ENCODE assay signal across 1 cellular context in the genomic region with DNA sequence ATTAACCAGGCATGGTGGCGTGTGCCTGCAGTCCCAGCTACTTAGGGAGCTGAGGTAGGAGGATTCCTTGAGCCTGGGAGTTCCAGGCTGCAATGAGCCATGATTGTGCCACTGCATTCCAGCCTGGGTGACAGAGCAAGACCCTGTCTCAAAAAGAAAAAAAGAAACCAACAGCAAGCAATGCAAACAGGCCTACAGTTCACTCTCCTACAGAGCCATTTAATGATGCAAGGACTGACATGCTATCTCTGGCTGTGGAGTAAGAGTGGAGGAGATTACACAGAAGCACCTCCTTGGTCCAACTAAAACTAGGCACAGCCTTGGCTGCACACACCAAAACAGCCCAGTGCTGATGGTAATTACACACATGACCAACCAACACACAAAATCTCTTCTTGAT.
TF ChIP-seq lines count a peak whose summit lies in the region.

No MANE protein-coding gene starts in this region.

TF ChIP-seq in HEK293, 187 proteins besides CTCF, POLR2A, EP300 and RAD21 (continued from another document and continues in another):
- no peak for TF ChIP-seq PRDM2 (tag by site-specific recombination; IDR thresholded peaks at IDR 0.05; ENCODE audit: borderline replicate concordance)
- TF ChIP-seq, protein P1, sequence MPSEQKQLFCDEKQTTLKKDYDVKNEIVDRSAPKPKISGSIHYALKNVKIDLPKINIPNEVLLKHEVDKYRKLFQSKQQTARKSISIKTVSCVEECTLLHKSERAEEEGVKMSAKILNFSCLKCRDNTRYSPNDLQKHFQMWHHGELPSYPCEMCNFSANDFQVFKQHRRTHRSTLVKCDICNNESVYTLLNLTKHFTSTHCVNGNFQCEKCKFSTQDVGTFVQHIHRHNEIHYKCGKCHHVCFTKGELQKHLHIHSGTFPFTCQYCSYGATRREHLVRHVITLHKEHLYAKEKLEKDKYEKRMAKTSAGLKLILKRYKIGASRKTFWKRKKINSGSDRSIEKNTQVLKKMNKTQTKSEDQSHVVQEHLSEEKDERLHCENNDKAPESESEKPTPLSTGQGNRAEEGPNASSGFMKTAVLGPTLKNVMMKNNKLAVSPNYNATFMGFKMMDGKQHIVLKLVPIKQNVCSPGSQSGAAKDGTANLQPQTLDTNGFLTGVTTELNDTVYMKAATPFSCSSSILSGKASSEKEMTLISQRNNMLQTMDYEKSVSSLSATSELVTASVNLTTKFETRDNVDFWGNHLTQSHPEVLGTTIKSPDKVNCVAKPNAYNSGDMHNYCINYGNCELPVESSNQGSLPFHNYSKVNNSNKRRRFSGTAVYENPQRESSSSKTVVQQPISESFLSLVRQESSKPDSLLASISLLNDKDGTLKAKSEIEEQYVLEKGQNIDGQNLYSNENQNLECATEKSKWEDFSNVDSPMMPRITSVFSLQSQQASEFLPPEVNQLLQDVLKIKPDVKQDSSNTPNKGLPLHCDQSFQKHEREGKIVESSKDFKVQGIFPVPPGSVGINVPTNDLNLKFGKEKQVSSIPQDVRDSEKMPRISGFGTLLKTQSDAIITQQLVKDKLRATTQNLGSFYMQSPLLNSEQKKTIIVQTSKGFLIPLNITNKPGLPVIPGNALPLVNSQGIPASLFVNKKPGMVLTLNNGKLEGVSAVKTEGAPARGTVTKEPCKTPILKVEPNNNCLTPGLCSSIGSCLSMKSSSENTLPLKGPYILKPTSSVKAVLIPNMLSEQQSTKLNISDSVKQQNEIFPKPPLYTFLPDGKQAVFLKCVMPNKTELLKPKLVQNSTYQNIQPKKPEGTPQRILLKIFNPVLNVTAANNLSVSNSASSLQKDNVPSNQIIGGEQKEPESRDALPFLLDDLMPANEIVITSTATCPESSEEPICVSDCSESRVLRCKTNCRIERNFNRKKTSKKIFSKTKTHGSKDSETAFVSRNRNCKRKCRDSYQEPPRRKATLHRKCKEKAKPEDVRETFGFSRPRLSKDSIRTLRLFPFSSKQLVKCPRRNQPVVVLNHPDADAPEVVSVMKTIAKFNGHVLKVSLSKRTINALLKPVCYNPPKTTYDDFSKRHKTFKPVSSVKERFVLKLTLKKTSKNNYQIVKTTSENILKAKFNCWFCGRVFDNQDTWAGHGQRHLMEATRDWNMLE (tag by site-specific recombination; conservative IDR thresholded peaks at IDR 0.05; ENCODE audit: low read depth): no peak
- TF ChIP-seq, protein P2, sequence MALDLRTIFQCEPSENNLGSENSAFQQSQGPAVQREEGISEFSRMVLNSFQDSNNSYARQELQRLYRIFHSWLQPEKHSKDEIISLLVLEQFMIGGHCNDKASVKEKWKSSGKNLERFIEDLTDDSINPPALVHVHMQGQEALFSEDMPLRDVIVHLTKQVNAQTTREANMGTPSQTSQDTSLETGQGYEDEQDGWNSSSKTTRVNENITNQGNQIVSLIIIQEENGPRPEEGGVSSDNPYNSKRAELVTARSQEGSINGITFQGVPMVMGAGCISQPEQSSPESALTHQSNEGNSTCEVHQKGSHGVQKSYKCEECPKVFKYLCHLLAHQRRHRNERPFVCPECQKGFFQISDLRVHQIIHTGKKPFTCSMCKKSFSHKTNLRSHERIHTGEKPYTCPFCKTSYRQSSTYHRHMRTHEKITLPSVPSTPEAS (tag by site-specific recombination; IDR thresholded peaks at IDR 0.05): 0 out of 2 replicates have a peak, but pooled peaks have one; percentile 5
- no peak for TF ChIP-seq BCL11B (tag by site-specific recombination; IDR thresholded peaks at IDR 0.05; ENCODE audit: low read depth)
- TF ChIP-seq MEIS1 (CRISPR knock-in tag; IDR thresholded peaks at IDR 0.05; ENCODE audit: borderline replicate concordance): no peak
- 0 out of 2 replicates have a peak, but pooled peaks have one; percentile 8 for TF ChIP-seq IKZF3 (tag by site-specific recombination; IDR thresholded peaks at IDR 0.05)
- TF ChIP-seq ZNF558 (tag by site-specific recombination; IDR thresholded peaks at IDR 0.05): no peak
- TF ChIP-seq ZNF302 (tag by site-specific recombination; IDR thresholded peaks at IDR 0.05; ENCODE audit: low read depth): no peak
- no peak for TF ChIP-seq ZFP69B (tag by site-specific recombination; IDR thresholded peaks at IDR 0.05)
- TF ChIP-seq ZNF692 (tag by site-specific recombination; IDR thresholded peaks at IDR 0.05): peak; percentile 43
- no peak for TF ChIP-seq ZSCAN30 (tag by site-specific recombination; IDR thresholded peaks at IDR 0.05)
- TF ChIP-seq ZNF621 (tag by site-specific recombination; IDR thresholded peaks at IDR 0.05): no peak
- TF ChIP-seq ZNF121 (tag by site-specific recombination; IDR thresholded peaks at IDR 0.05): no peak
- TF ChIP-seq ZNF600 (tag by site-specific recombination; IDR thresholded peaks at IDR 0.05): peak; percentile 81
- TF ChIP-seq ZNF292 (tag by site-specific recombination; IDR thresholded peaks at IDR 0.05; ENCODE audit: borderline replicate concordance, low read depth): no peak
- TF ChIP-seq ATF2 (tag by site-specific recombination; IDR thresholded peaks at IDR 0.05; ENCODE audit: low read depth): no peak
- TF ChIP-seq ZNF140 (tag by site-specific recombination; IDR thresholded peaks at IDR 0.05): no peak
- TF ChIP-seq, protein P3, sequence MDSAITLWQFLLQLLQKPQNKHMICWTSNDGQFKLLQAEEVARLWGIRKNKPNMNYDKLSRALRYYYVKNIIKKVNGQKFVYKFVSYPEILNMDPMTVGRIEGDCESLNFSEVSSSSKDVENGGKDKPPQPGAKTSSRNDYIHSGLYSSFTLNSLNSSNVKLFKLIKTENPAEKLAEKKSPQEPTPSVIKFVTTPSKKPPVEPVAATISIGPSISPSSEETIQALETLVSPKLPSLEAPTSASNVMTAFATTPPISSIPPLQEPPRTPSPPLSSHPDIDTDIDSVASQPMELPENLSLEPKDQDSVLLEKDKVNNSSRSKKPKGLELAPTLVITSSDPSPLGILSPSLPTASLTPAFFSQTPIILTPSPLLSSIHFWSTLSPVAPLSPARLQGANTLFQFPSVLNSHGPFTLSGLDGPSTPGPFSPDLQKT (IDR thresholded peaks at IDR 0.05; ENCODE audit: borderline replicate concordance, low read depth, low read length): no peak
- TF ChIP-seq ZNF670 (tag by site-specific recombination; IDR thresholded peaks at IDR 0.05; ENCODE audit: low read depth): no peak
- no peak for TF ChIP-seq PBX3 (CRISPR knock-in tag; IDR thresholded peaks at IDR 0.05)
- TF ChIP-seq RBAK (tag by site-specific recombination; IDR thresholded peaks at IDR 0.05): no peak
- TF ChIP-seq, protein P4, sequence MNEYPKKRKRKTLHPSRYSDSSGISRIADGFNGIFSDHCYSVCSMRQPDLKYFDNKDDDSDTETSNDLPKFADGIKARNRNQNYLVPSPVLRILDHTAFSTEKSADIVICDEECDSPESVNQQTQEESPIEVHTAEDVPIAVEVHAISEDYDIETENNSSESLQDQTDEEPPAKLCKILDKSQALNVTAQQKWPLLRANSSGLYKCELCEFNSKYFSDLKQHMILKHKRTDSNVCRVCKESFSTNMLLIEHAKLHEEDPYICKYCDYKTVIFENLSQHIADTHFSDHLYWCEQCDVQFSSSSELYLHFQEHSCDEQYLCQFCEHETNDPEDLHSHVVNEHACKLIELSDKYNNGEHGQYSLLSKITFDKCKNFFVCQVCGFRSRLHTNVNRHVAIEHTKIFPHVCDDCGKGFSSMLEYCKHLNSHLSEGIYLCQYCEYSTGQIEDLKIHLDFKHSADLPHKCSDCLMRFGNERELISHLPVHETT (tag by site-specific recombination; IDR thresholded peaks at IDR 0.05): no peak
- TF ChIP-seq ZBTB20 (tag by site-specific recombination; IDR thresholded peaks at IDR 0.05): no peak
- no peak for TF ChIP-seq ZNF184 (tag by site-specific recombination; IDR thresholded peaks at IDR 0.05)
- TF ChIP-seq ZNF132 (tag by site-specific recombination; IDR thresholded peaks at IDR 0.05; ENCODE audit: borderline replicate concordance): no peak
- TF ChIP-seq ZNF549 (tag by site-specific recombination; IDR thresholded peaks at IDR 0.05): no peak
- no peak for TF ChIP-seq ZNF837 (tag by site-specific recombination; IDR thresholded peaks at IDR 0.05)
- TF ChIP-seq FEZF1 (tag by site-specific recombination; IDR thresholded peaks at IDR 0.05): no peak
- TF ChIP-seq ZFP3 (tag by site-specific recombination; IDR thresholded peaks at IDR 0.05; ENCODE audit: low read depth): no peak
- TF ChIP-seq ZNF785 (tag by site-specific recombination; IDR thresholded peaks at IDR 0.05): no peak
- TF ChIP-seq GLIS1 (tag by site-specific recombination; IDR thresholded peaks at IDR 0.05): peak; percentile 71
- no peak for TF ChIP-seq ZNF660 (tag by site-specific recombination; IDR thresholded peaks at IDR 0.05)
- TF ChIP-seq ZNF24 (tag by site-specific recombination; IDR thresholded peaks at IDR 0.05): no peak
- peak; percentile 51; the same call in 1 of the 2 replicates for TF ChIP-seq PRDM1 (tag by site-specific recombination; IDR thresholded peaks at IDR 0.05)
- TF ChIP-seq, protein P5, sequence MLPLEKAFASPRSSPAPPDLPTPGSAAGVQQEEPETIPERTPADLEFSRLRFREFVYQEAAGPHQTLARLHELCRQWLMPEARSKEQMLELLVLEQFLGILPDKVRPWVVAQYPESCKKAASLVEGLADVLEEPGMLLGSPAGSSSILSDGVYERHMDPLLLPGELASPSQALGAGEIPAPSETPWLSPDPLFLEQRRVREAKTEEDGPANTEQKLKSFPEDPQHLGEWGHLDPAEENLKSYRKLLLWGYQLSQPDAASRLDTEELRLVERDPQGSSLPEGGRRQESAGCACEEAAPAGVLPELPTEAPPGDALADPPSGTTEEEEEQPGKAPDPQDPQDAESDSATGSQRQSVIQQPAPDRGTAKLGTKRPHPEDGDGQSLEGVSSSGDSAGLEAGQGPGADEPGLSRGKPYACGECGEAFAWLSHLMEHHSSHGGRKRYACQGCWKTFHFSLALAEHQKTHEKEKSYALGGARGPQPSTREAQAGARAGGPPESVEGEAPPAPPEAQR (tag by site-specific recombination; IDR thresholded peaks at IDR 0.05): no peak
- no peak for TF ChIP-seq MZF1 (tag by site-specific recombination; IDR thresholded peaks at IDR 0.05; ENCODE audit: borderline replicate concordance)
- no peak for TF ChIP-seq ZNF155 (tag by site-specific recombination; IDR thresholded peaks at IDR 0.05)
- TF ChIP-seq OSR2 (tag by site-specific recombination; IDR thresholded peaks at IDR 0.05): peak; percentile 92
- TF ChIP-seq ZBTB17 (tag by site-specific recombination; IDR thresholded peaks at IDR 0.05): peak; percentile 86
